ENCODE assay signal across 16 cellular contexts in genomic region chr17:83152221-83152744, GRCh38.
DNase-seq lines count a peak whose midpoint lies in the region; ATAC-seq and TF ChIP-seq lines count a peak whose summit lies in the region.
"Had no signal": no experiment of that assay in that cellular context is flagged by ENCODE, and none has a peak within 500 bp of the region (broad histone marks: within the 10 kb centered on the region; RNA-seq: fewer than 3 reads in every experiment).

No MANE protein-coding gene starts in this region.

- no peak overlapping the region for H3K4me3 Mint-ChIP-seq in chondrocyte (ENCODE audit: unreplicated experiment)
- no peak overlapping the region for H3K4me3 Mint-ChIP-seq in mesothelial cell of epicardium
- no peak overlapping the region for H3K4me3 Mint-ChIP-seq in activated T-helper 17 cell treated with anti-CD3 and anti-CD28 coated beads, Interleukin-2, amount 50 U/mL, for 72 hours
- H3K4me3 Mint-ChIP-seq: CD4-positive, alpha-beta memory T cell had no signal

- H3K36me3 Mint-ChIP-seq in chondrocyte (ENCODE audit: low read depth) (no peaks in the 10 kb centered on the region), mesothelial cell of epicardium (no peaks in the 10 kb centered on the region)
- no peaks in the 10 kb centered on the region for H3K36me3 Mint-ChIP-seq in activated T-helper 17 cell treated with anti-CD3 and anti-CD28 coated beads, Interleukin-2, amount 50 U/mL, for 72 hours (ENCODE audit: low read depth)
- H3K36me3 Mint-ChIP-seq: CD4-positive, alpha-beta memory T cell had no signal

- no peaks in the 10 kb centered on the region for H3K36me3 ChIP-seq in heart right ventricle
- H3K36me3 ChIP-seq in tibial nerve, result no peaks in the 10 kb centered on the region
- H3K36me3 ChIP-seq: MG63 had no signal

- peak overlapping the region; percentile 17 for H3K27ac Mint-ChIP-seq in chondrocyte (ENCODE audit: unreplicated experiment)
- H3K27ac Mint-ChIP-seq in mesothelial cell of epicardium, result peak overlapping the region; percentile 66
- H3K27ac Mint-ChIP-seq in activated T-helper 17 cell treated with anti-CD3 and anti-CD28 coated beads, Interleukin-2, amount 50 U/mL, for 72 hours, result no peak overlapping the region

- H3K9me3 ChIP-seq in heart right ventricle (no peaks in the 10 kb centered on the region), tibial nerve (no peaks in the 10 kb centered on the region)
- H3K9me3 ChIP-seq: MG63 had no signal

- intact Hi-C loops in cardiac septum (cut with DNase I), result no loop called here
- intact Hi-C loops in heart right ventricle (cut with DNase I), result no loop called here

- no peak for TF ChIP-seq EP300 in tibial nerve (IDR thresholded peaks at IDR 0.05)

- H3K4me1 ChIP-seq in heart right ventricle (peaks cover 0 to 36% (median 0%) of the 10 kb centered on the region in 9 donors), tibial nerve (peaks cover 0 to 54% (median 22%) of the 10 kb centered on the region in 4 donors)

- peak overlapping the region in 1 of 10 donors; percentile 34 for H3K27ac ChIP-seq in heart right ventricle
- peak overlapping the region; percentile 38 to 87 (median 76) for H3K27ac ChIP-seq in tibial nerve
- H3K27ac ChIP-seq: PC-9 had no signal

- TF ChIP-seq CTCF in heart right ventricle (IDR thresholded peaks at IDR 0.05), result no peak
- TF ChIP-seq CTCF in chondrocyte (IDR thresholded peaks at IDR 0.05), result no peak
- TF ChIP-seq CTCF in mesothelial cell of epicardium (IDR thresholded peaks at IDR 0.05; ENCODE audit: unreplicated experiment), result no peak
- no peak for TF ChIP-seq CTCF in tibial nerve (IDR thresholded peaks at IDR 0.05)

- ATAC-seq in heart right ventricle, result no peak
- ATAC-seq in activated T-helper 17 cell treated with anti-CD3 and anti-CD28 coated beads, Interleukin-2, amount 50 U/mL, for 72 hours (replicated peaks), result no peak

- H3K27me3 ChIP-seq in heart right ventricle (peaks cover 0 to 17% (median 0%) of the 10 kb centered on the region in 7 donors), tibial nerve (no peaks in the 10 kb centered on the region)
- H3K27me3 ChIP-seq: MG63 had no signal

- peaks cover 50% of the 10 kb centered on the region for H3K4me1 Mint-ChIP-seq in chondrocyte (ENCODE audit: low read depth)
- H3K4me1 Mint-ChIP-seq in mesothelial cell of epicardium, result peaks cover 47% of the 10 kb centered on the region
- H3K4me1 Mint-ChIP-seq in activated T-helper 17 cell treated with anti-CD3 and anti-CD28 coated beads, Interleukin-2, amount 50 U/mL, for 72 hours, result no peaks in the 10 kb centered on the region

- H3K9me3 Mint-ChIP-seq in chondrocyte (ENCODE audit: low read depth) (no peaks in the 10 kb centered on the region), mesothelial cell of epicardium (no peaks in the 10 kb centered on the region)
- no peaks in the 10 kb centered on the region for H3K9me3 Mint-ChIP-seq in activated T-helper 17 cell treated with anti-CD3 and anti-CD28 coated beads, Interleukin-2, amount 50 U/mL, for 72 hours
- H3K9me3 Mint-ChIP-seq: CD4-positive, alpha-beta memory T cell had no signal

- H3K4me3 ChIP-seq in heart right ventricle, result no peak overlapping the region
- no peak overlapping the region for H3K4me3 ChIP-seq in tibial nerve
- H3K4me3 ChIP-seq: MG63, PC-9 had no signal

- DNase-seq in cardiac septum (ENCODE audit: low spot score) (peak; percentile 53), heart right ventricle (no peak), chondrocyte (ENCODE audit: low spot score) (peak; percentile 91), mesothelial cell of epicardium (ENCODE audit: low spot score in 2 of 2, unreplicated experiment in 2 of 2) (no peak), tibial nerve (ENCODE audit: low spot score in 2 of 2) (no peak), NCI-H2081 (lab: John Stamatoyannopoulos, UW) (no peak), UCSD-AML1 (lab: John Stamatoyannopoulos, UW; ENCODE audit: unreplicated experiment) (no peak)
- DNase-seq: AML-193; CD4-positive, alpha-beta memory T cell; GF-D8; MG63; NCI-H1092 treated with DMSO at 0.1 percent for 48 hours; NCI-H1694; NCI-H446; PC-9 had no signal

- H3K27me3 Mint-ChIP-seq in chondrocyte (ENCODE audit: low read depth) (no peaks in the 10 kb centered on the region), mesothelial cell of epicardium (ENCODE audit: low read depth) (peaks cover 6% of the 10 kb centered on the region)
- H3K27me3 Mint-ChIP-seq in activated T-helper 17 cell treated with anti-CD3 and anti-CD28 coated beads, Interleukin-2, amount 50 U/mL, for 72 hours, result no peaks in the 10 kb centered on the region

- 89 to 92% methylated on average over 31 of the region's 31 CpGs for WGBS in heart right ventricle, 2 donors
- WGBS in tibial nerve, 2 donors, result 83 to 85% methylated on average over 31 of the region's 31 CpGs

- no peak for TF ChIP-seq POLR2A in tibial nerve (IDR thresholded peaks at IDR 0.05)

Comparison
In these comparisons a context has a peak if more than half of its experiments do, and no peak if none do; other contexts are left out.
1. DNase-seq: peak in cardiac septum (single experiment) and chondrocyte (single experiment); none in heart right ventricle (0 of 2), mesothelial cell of epicardium (0 of 2), tibial nerve (0 of 2), NCI-H2081 (0 of 2) and UCSD-AML1 (single experiment).